Comparison of ENCODE assay signal across 29 cellular contexts in the genomic region with DNA sequence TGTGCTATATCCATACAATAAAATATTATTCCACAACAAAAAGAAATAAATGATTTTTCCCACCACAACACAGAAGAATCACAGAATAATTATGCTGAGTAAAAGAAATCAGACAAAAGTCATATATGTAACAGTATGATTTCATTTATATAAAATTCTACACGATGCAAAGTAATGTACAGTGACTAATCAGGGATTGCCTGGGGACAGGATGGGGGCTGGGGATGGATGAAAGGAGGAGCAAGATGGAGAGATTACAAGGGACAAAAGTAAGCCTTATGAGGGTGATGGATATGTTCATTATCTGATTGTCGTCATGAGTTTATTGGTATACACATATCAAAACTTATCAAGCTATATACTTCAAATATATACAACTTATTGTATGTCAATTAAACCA.
"Had no signal": no experiment of that assay in that cellular context is flagged by ENCODE, and none has a peak within 500 bp of the region (broad histone marks: within the 10 kb centered on the region; RNA-seq: fewer than 3 reads in every experiment).

No MANE protein-coding gene starts in this region.

- H3K36me3 ChIP-seq: ascending aorta, WERI-Rb-1 had no signal

- H3K36me3 Mint-ChIP-seq: activated naive CD4-positive, alpha-beta T cell treated with anti-CD3 and anti-CD28 coated beads, Interleukin-2, amount 50 U/mL, for 24 hours; activated naive CD8-positive, alpha-beta T cell treated with anti-CD3 and anti-CD28 coated beads, Interleukin-2, amount 10 ng/mL, durations not matched to agents 7 days and 5 days had no signal

- H3K27ac Mint-ChIP-seq: activated CD4-positive, alpha-beta memory T cell treated with anti-CD3 and anti-CD28 coated beads, Interleukin-2, amount 10 ng/mL, durations not matched to agents 7 days and 5 days; activated naive CD4-positive, alpha-beta T cell treated with anti-CD3 and anti-CD28 coated beads, Interleukin-2, amount 50 U/mL, for 24 hours; activated naive CD8-positive, alpha-beta T cell treated with anti-CD3 and anti-CD28 coated beads, Interleukin-2, amount 10 ng/mL, durations not matched to agents 7 days and 5 days; activated T-cell treated with anti-CD3 and anti-CD28 coated beads, Interleukin-2, amount 50 U/mL, for 24 hours; activated T-helper 2 cell treated with anti-CD3 and anti-CD28 coated beads, Interferon-gamma antibody, Interleukin-2, Interleukin-4, amounts not matched to agents 10 μg/mL and 5 μg/mL and 100 μg/mL, durations not matched to agents 14 hours and 24 hours and 36 hours had no signal

- H3K4me3 Mint-ChIP-seq: activated CD4-positive, alpha-beta memory T cell treated with anti-CD3 and anti-CD28 coated beads, Interleukin-2, amount 10 ng/mL, durations not matched to agents 7 days and 5 days; activated naive CD4-positive, alpha-beta T cell treated with anti-CD3 and anti-CD28 coated beads, Interleukin-2, amount 50 U/mL, for 24 hours; activated naive CD8-positive, alpha-beta T cell treated with anti-CD3 and anti-CD28 coated beads, Interleukin-2, amount 10 ng/mL, durations not matched to agents 7 days and 5 days; activated T-cell treated with anti-CD3 and anti-CD28 coated beads, Interleukin-2, amount 50 U/mL, for 24 hours had no signal

- DNase-seq: activated CD4-positive, alpha-beta memory T cell treated with anti-CD3 and anti-CD28 coated beads, Interleukin-2, amount 10 ng/mL, durations not matched to agents 7 days and 5 days; activated CD4-positive, alpha-beta T cell treated with anti-CD3 and anti-CD28 coated beads for 1 hour; activated CD4-positive, alpha-beta T cell treated with anti-CD3 and anti-CD28 coated beads for 48 hours; activated CD4-positive, CD25-positive, alpha-beta regulatory T cell; activated gamma-delta T cell; activated naive CD4-positive, alpha-beta T cell treated with Interleukin-2 at 50 U/mL for 16 hours; activated naive CD8-positive, alpha-beta T cell treated with anti-CD3 and anti-CD28 coated beads, Interleukin-2, amount 10 ng/mL, durations not matched to agents 7 days and 5 days; activated T-cell treated with anti-CD3 and anti-CD28 coated beads, Interleukin-2, amount 50 U/mL, for 24 hours; amygdala; central memory CD4-positive, alpha-beta T cell; Kasumi-1; MM.1S; MV-4-11; NCI-H1092; NCI-H1436 treated with DMSO at 0.1 percent for 48 hours; NCI-H1694 treated with DMSO at 0.1 percent for 48 hours; NCI-H2029; NCI-H345; NCI-H524 treated with DMSO at 0.1 percent for 48 hours; NK-92 treated with Interleukin-12 subunit alpha and Interleukin-12 subunit beta, amount 100 ng/mL, for 24 hours; PC-9; Right ventricle myocardium superior; T1000; WERI-Rb-1 had no signal

- H3K4me1 Mint-ChIP-seq: activated CD4-positive, alpha-beta memory T cell treated with anti-CD3 and anti-CD28 coated beads, Interleukin-2, amount 10 ng/mL, durations not matched to agents 7 days and 5 days; activated naive CD4-positive, alpha-beta T cell treated with anti-CD3 and anti-CD28 coated beads, Interleukin-2, amount 50 U/mL, for 24 hours; activated naive CD8-positive, alpha-beta T cell treated with anti-CD3 and anti-CD28 coated beads, Interleukin-2, amount 10 ng/mL, durations not matched to agents 7 days and 5 days had no signal

- H3K4me3 ChIP-seq: ascending aorta, K562, PC-9 had no signal

- FAIRE-seq: K562, RCC 7860 had no signal

- H3K27me3 ChIP-seq: ascending aorta had no signal

- H3K9me3 Mint-ChIP-seq: activated CD4-positive, alpha-beta memory T cell treated with anti-CD3 and anti-CD28 coated beads, Interleukin-2, amount 10 ng/mL, durations not matched to agents 7 days and 5 days; activated naive CD8-positive, alpha-beta T cell treated with anti-CD3 and anti-CD28 coated beads, Interleukin-2, amount 10 ng/mL, durations not matched to agents 7 days and 5 days; activated T-helper 2 cell treated with anti-CD3 and anti-CD28 coated beads, Interferon-gamma antibody, Interleukin-2, Interleukin-4, amounts not matched to agents 10 μg/mL and 5 μg/mL and 100 μg/mL, durations not matched to agents 14 hours and 24 hours and 36 hours had no signal

- H3K27me3 Mint-ChIP-seq: activated CD4-positive, alpha-beta memory T cell treated with anti-CD3 and anti-CD28 coated beads, Interleukin-2, amount 10 ng/mL, durations not matched to agents 7 days and 5 days; activated naive CD4-positive, alpha-beta T cell treated with anti-CD3 and anti-CD28 coated beads, Interleukin-2, amount 50 U/mL, for 24 hours; activated naive CD8-positive, alpha-beta T cell treated with anti-CD3 and anti-CD28 coated beads, Interleukin-2, amount 10 ng/mL, durations not matched to agents 7 days and 5 days; activated T-cell treated with anti-CD3 and anti-CD28 coated beads, Interleukin-2, amount 50 U/mL, for 24 hours had no signal
